In the genomic region with DNA sequence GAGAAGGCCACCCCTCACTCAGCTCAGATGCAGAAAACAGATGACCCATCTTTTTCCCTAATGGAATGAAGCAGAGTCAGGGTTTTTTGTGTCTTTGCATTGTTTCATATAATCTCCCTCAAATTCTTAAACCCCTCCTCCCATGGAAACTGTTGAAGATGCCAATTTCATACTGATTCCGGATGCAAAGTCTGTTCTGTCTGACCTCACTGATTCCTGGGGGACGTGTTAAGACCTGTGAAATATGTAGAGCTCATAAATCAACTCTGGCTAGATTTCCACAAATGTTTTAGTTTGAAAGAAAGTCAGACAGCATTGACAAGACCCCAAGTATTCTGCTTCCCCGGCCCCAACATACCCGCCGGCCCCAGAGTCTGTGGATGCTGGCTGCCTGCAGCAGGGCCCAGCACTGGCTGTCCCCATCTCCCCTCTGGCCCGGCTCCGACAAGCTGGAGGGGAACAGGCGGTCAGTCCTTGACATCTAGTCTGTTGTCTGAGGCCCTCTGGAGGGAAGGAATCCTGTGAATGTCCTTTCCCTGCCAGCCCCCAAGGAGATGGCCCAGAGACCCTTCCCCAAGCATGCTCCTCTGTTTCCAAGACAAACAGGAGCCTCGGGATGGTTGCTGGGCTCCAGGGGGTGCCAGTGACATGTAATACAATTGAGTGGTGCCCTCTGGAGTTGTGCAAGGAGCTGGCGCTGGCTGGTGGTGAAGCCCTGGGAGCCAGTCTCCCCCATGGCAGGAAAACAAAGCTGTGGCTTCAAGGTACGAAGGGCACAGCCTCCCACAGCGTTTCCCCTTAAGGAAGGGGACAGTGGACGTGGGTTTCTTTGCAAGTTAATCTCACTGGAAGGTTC, we compare ENCODE assay signal across 19 cellular contexts. TPM values are rescaled to one million over a fixed set of nuclear protein-coding genes. Genes with fewer than 3 reads are reported as not detected.
DNase-seq lines count a peak whose midpoint lies in the region; ATAC-seq and TF ChIP-seq lines count a peak whose summit lies in the region.
"Had no signal": no experiment of that assay in that cellular context is flagged by ENCODE, and none has a peak within 500 bp of the region (broad histone marks: within the 10 kb centered on the region; RNA-seq: fewer than 3 reads in every experiment).

No MANE protein-coding gene starts in this region.

- no peak for ATAC-seq in DND-41 (ENCODE audit: insufficient read depth, low read depth)
- peak; percentile 48 for ATAC-seq in left ventricle myocardium superior
- no peak for ATAC-seq in GM21529 (IDR thresholded peaks at IDR 0.05; ENCODE audit: unreplicated experiment)

- no peaks in the 10 kb centered on the region for H3K27me3 ChIP-seq in DND-41 (ENCODE audit: insufficient read depth, low read length, poor library complexity)
- H3K27me3 ChIP-seq: neutrophil, Peyer's patch had no signal

- H2AFZ ChIP-seq in DND-41 (ENCODE audit: low read depth, low read length), result no peak overlapping the region

- H3K27ac ChIP-seq in DND-41 (ENCODE audit: low read length) (no peak overlapping the region), caudate nucleus (ENCODE audit: low read depth, low read length) (peak overlapping the region; percentile 27)
- H3K27ac ChIP-seq: neutrophil, Peyer's patch, VCaP had no signal

- no peak for DNase-seq in DND-41
- DNase-seq in caudate nucleus (lab: John Stamatoyannopoulos, UW), result no peak
- DNase-seq in left ventricle myocardium superior, result peak; percentile 56
- no peak for DNase-seq in retinal pigment epithelial cell (ENCODE audit: low read depth)
- DNase-seq in NOMO-1 treated with DMSO at 0.1 percent for 48 hours (lab: John Stamatoyannopoulos, UW; ENCODE audit: unreplicated experiment), result no peak
- DNase-seq in NCI-H2029 treated with DMSO at 0.1 percent for 48 hours (lab: John Stamatoyannopoulos, UW), result no peak
- DNase-seq in GM19240 (ENCODE audit: insufficient read length, low spot score), result no peak
- DNase-seq: activated CD8-positive, alpha-beta memory T cell treated with anti-CD3 and anti-CD28 coated beads for 24 hours; activated effector memory CD4-positive, alpha-beta T cell treated with anti-CD3 and anti-CD28 coated beads, Interleukin-2, amount 50 U/mL, for 16 hours; Caco-2; HCEC 1CT; MM.1S; NCI-H1930; NCI-H526; Peyer's patch had no signal

- H3K4me2 ChIP-seq in DND-41 (ENCODE audit: insufficient read depth, low read length), result no peak overlapping the region

- peak; percentile 30 for TF ChIP-seq CTCF in DND-41 (IDR thresholded peaks at IDR 0.05; ENCODE audit: borderline replicate concordance, extremely low read depth, low read length, poor library complexity, severe bottlenecking)
- TF ChIP-seq CTCF in retinal pigment epithelial cell (conservative IDR thresholded peaks at IDR 0.05; ENCODE audit: low read depth, low read length), result peak; percentile 2

- intact Hi-C loops in left ventricle myocardium superior (cut with micrococcal nuclease), result no loop called here

- H3K4me3 ChIP-seq in DND-41 (ENCODE audit: low read depth in 1 of 2, low read length in 2 of 2) (no peak overlapping the region), retinal pigment epithelial cell (ENCODE audit: low read length) (no peak overlapping the region)
- H3K4me3 ChIP-seq: Peyer's patch had no signal

- no peaks in the 10 kb centered on the region for H3K79me2 ChIP-seq in DND-41 (ENCODE audit: insufficient read depth, low read length)

- H3K9me3 ChIP-seq in DND-41 (ENCODE audit: insufficient read depth, low read length, severe bottlenecking), result no peaks in the 10 kb centered on the region
- H3K9me3 ChIP-seq: Caco-2, neutrophil, Peyer's patch had no signal

- no peak overlapping the region for H3K9ac ChIP-seq in DND-41 (ENCODE audit: low read depth, low read length)

- H3K36me3 ChIP-seq in DND-41 (ENCODE audit: insufficient read depth, low read length), result no peaks in the 10 kb centered on the region
- H3K36me3 ChIP-seq: neutrophil, Peyer's patch had no signal

- no peaks in the 10 kb centered on the region for H3K4me1 ChIP-seq in DND-41 (ENCODE audit: insufficient read depth, low read length)
- H3K4me1 ChIP-seq: Caco-2, Peyer's patch had no signal

- H4K20me1 ChIP-seq in DND-41 (ENCODE audit: insufficient read depth, low read length), result no peaks in the 10 kb centered on the region

RNA-seq across cellular contexts. Expression of gene FBLN5, which starts 22.4 kb away (rescaled TPM):
- total RNA-seq in left ventricle myocardium superior, result 61.7 TPM

RNA-seq across cellular contexts. Expression of gene TC2N, which starts 57.8 kb away (rescaled TPM):
- total RNA-seq in left ventricle myocardium superior, result 9.2 TPM
- total RNA-seq: G401 had no signal
